ENCODE assay signal across 8 cellular contexts in genomic region chr19:55354698-55355212, GRCh38. TPM values are rescaled to one million over a fixed set of nuclear protein-coding genes. Genes with fewer than 3 reads are reported as not detected.
DNase-seq lines count a peak whose midpoint lies in the region; ATAC-seq, FAIRE-seq and TF ChIP-seq lines count a peak whose summit lies in the region.

A gene with protein sequence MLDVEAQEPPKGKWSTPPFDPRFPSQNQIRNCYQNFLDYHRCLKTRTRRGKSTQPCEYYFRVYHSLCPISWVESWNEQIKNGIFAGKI (minus strand): TSS chr19:55354719. CDS start chr19:55354521, 198 bp downstream.

- H3K4me1 ChIP-seq in HepG2 (ENCODE audit: insufficient read depth, low read length) = peaks cover 19% of the 10 kb centered on the region
- H3K4me1 ChIP-seq in thymus (ENCODE audit: control insufficient read depth, insufficient read depth, low read length) = peaks cover 11% of the 10 kb centered on the region

- H3K79me2 ChIP-seq in HepG2 (ENCODE audit: insufficient read depth, low read length) = no peaks in the 10 kb centered on the region

- no peak for FAIRE-seq in HepG2 (lab: Jason Lieb, UNC)
- FAIRE-seq in GM12892 (lab: Jason Lieb, UNC) = no peak

- no peak for ATAC-seq in HepG2

- no TSS peak for BruUV-seq in HepG2 (replicated peaks; lab: Mats Ljungman, UMichigan)

- 14% methylated on average over 11 of the region's 43 CpGs for WGBS in HepG2 (ENCODE audit: low lambda C conversion rate)
- WGBS in thymus = 3% methylated on average over 43 of the region's 43 CpGs

- peak within 1 kb of the TSS; percentile 88 for H3K4me2 ChIP-seq in HepG2 (ENCODE audit: low read depth, low read length)

- no peak for TF ChIP-seq CTCF in astrocyte of the cerebellum (IDR thresholded peaks at IDR 0.05; ENCODE audit: low read depth, low read length, missing control alignments)
- no peak for TF ChIP-seq CTCF in HepG2 (CRISPR knock-in tag; IDR thresholded peaks at IDR 0.05)
- TF ChIP-seq CTCF in GM20000 (IDR thresholded peaks at IDR 0.05; ENCODE audit: extremely low read depth, missing control alignments) = no peak

- intact Hi-C loops in HepG2 (cut with micrococcal nuclease; ENCODE audit: unreplicated experiment) = no loop called here

- no peak for TF ChIP-seq EP300 in HepG2 (IDR thresholded peaks at IDR 0.05; ENCODE audit: low read depth in 2 of 2, low read length in 2 of 2)
- TF ChIP-seq EP300 in HepG2 (CRISPR knock-in tag; IDR thresholded peaks at IDR 0.05; ENCODE audit: borderline replicate concordance) = no peak

- peak; percentile 32 for DNase-seq in activated T-cell treated with anti-CD3 and anti-CD28 coated beads, Interleukin-2, amount 50 U/mL, for 1 hour
- DNase-seq in activated T-cell treated with anti-CD3 and anti-CD28 coated beads for 4 hours = no peak
- DNase-seq in astrocyte of the cerebellum (ENCODE audit: low read depth) = no peak
- DNase-seq in HepG2 (ENCODE audit: low spot score) = no peak
- no peak for DNase-seq in GM12892 (ENCODE audit: insufficient read length)
- no peak for DNase-seq in DMS79 treated with DMSO at 0.1 percent for 48 hours (lab: John Stamatoyannopoulos, UW)
- DNase-seq in GM20000 (ENCODE audit: low spot score) = no peak

- CTCF ChIA-PET in HepG2 (lab: Yijun Ruan, JAX; ENCODE audit: low intra/inter-chr PET ratio, low total read pairs) = no interaction called here

- H4K20me1 ChIP-seq in HepG2 (ENCODE audit: insufficient read depth, low read length) = 0 out of 2 replicates have a peak, but pooled peaks cover 4% of the 10 kb centered on the region

- POLR2A ChIA-PET in HepG2 (lab: Yijun Ruan, JAX) = no interaction called here

- 0 out of 2 replicates have a peak within 1 kb of the TSS, but pooled peaks have one; percentile 29 for H3K9ac ChIP-seq in HepG2 (ENCODE audit: insufficient read depth, low read depth, low read length)

- in situ Hi-C loops in astrocyte of the cerebellum (cut with HindIII; ENCODE audit: low sequenced_read_pairs) (loop anchor here (5.0 to 10.0 kb wide), 3 partner anchors 38 to 250 kb away; partner anchors contain the start of genes ZNF524 and ZNF865), HepG2 (cut with HindIII; ENCODE audit: extremely low pct_ligation_motif_present, low pct_unique_long_range_greater_than_20kb) (no loop called here)

- peak within 1 kb of the TSS; percentile 43 for H3K4me3 ChIP-seq in astrocyte of the cerebellum (ENCODE audit: low read depth, low read length)
- peak within 1 kb of the TSS; percentile 30 to 74 (median 65) for H3K4me3 ChIP-seq in HepG2 (replicated peaks in 1 of 3; ENCODE audit: insufficient read depth in 1 of 3, low read depth in 2 of 3, low read length in 3 of 3)
- H3K4me3 ChIP-seq in thymus (ENCODE audit: low read length) = peak within 1 kb of the TSS; percentile 51

- H3K27me3 ChIP-seq in HepG2 (ENCODE audit: control insufficient read depth in 1 of 2, insufficient read depth in 2 of 2, low read length in 2 of 2) = peaks cover 10 to 66% of the 10 kb centered on the region in 2 experiments; a peak in 4 of 5 replicates
- H3K27me3 ChIP-seq in thymus (ENCODE audit: control insufficient read depth, insufficient read depth) = peaks cover 46% of the 10 kb centered on the region

- no peaks in the 10 kb centered on the region for H3K36me3 ChIP-seq in HepG2 (replicated peaks in 1 of 2; ENCODE audit: control insufficient read depth in 1 of 2, insufficient read depth in 2 of 2, low read length in 2 of 2)
- no peaks in the 10 kb centered on the region for H3K36me3 ChIP-seq in thymus (ENCODE audit: control insufficient read depth, insufficient read depth)

- H3K27ac ChIP-seq in HepG2 (ENCODE audit: extremely low read length, insufficient read depth, low read length) (no peak within 1 kb of the TSS), thymus (ENCODE audit: low read depth) (no peak within 1 kb of the TSS)

- H3K9me3 ChIP-seq in HepG2 (ENCODE audit: low read length) = no peaks in the 10 kb centered on the region
- peaks cover 1% of the 10 kb centered on the region for H3K9me3 ChIP-seq in thymus (ENCODE audit: control insufficient read depth)

- TF ChIP-seq POLR2A in HepG2 (IDR thresholded peaks at IDR 0.05; ENCODE audit: insufficient read depth in 1 of 2, low read depth in 2 of 2, low read length in 2 of 2) (no peak), GM12892 (IDR thresholded peaks at IDR 0.05; ENCODE audit: low read depth, low read length) (no peak)

- no peak for TF ChIP-seq RAD21 in HepG2 (CRISPR knock-in tag; IDR thresholded peaks at IDR 0.05)

- H2AFZ ChIP-seq in HepG2 (ENCODE audit: low read length) = no peak within 1 kb of the TSS

TF ChIP-seq in HepG2, 621 proteins besides CTCF, POLR2A, EP300 and RAD21:
- TF ChIP-seq ZBTB7A (CRISPR knock-in tag; IDR thresholded peaks at IDR 0.05) (no peak), NFE2L1 (CRISPR knock-in tag; IDR thresholded peaks at IDR 0.05; ENCODE audit: borderline replicate concordance) (no peak), TARDBP (CRISPR knock-in tag; IDR thresholded peaks at IDR 0.05) (no peak), ZUFSP (CRISPR knock-in tag; IDR thresholded peaks at IDR 0.05; ENCODE audit: borderline replicate concordance) (no peak), ATRX (CRISPR knock-in tag; IDR thresholded peaks at IDR 0.05; ENCODE audit: borderline replicate concordance) (no peak), RARA (CRISPR knock-in tag; IDR thresholded peaks at IDR 0.05) (no peak), ZNF768 (CRISPR knock-in tag; IDR thresholded peaks at IDR 0.05) (no peak), ZFP36L2 (CRISPR knock-in tag; IDR thresholded peaks at IDR 0.05) (no peak)

RNA-seq across cellular contexts. Expression of the gene that starts here (rescaled TPM):
- not detected in 2 replicates for total RNA-seq in HepG2 (2016; rRNA removed; fragmentation: Illumina TruSeq; extraction: Trizol)
- not detected in 2 replicates for total RNA-seq in HepG2 (2016; cell fraction: cytosol; rRNA removed; fragmentation: Illumina TruSeq; extraction: Trizol; ENCODE audit: low read depth)
- not detected in 2 replicates for total RNA-seq in HepG2 (2016; cell fraction: insoluble cytoplasmic fraction; rRNA removed; fragmentation: Illumina TruSeq; extraction: Trizol)
- not detected in 2 replicates for total RNA-seq in HepG2 (2016; cell fraction: membrane; rRNA removed; fragmentation: Illumina TruSeq; extraction: Trizol)
- not detected in 2 replicates for total RNA-seq in HepG2 (2016; cell fraction: nucleus; rRNA removed; fragmentation: Illumina TruSeq; extraction: Trizol)
- polyA plus RNA-seq in HepG2 (2011; rRNA removed) (0.16 and 0.21 TPM in 2 replicates), thymus (40.4 TPM)
- polyA plus RNA-seq in HepG2 (2011; cell fraction: cytosol; rRNA removed) = 0.04 and 0.05 TPM in 2 replicates
- 0.43 and 1.4 TPM in 2 replicates for polyA plus RNA-seq in HepG2 (2011; cell fraction: nucleus; rRNA removed)
- polyA plus RNA-seq in HepG2 (2012) = 0.28 TPM in 2 replicates
- polyA plus RNA-seq in HepG2 (2016; cell fraction: cytosol; fragmentation: Illumina TruSeq; extraction: Trizol; ENCODE audit: low read depth) = not detected in 2 replicates
- polyA plus RNA-seq in HepG2 (2016; cell fraction: insoluble cytoplasmic fraction; fragmentation: Illumina TruSeq; extraction: Trizol; ENCODE audit: low read depth) = not detected in 2 replicates
- not detected in 2 replicates for polyA plus RNA-seq in HepG2 (2016; cell fraction: membrane; fragmentation: Illumina TruSeq; extraction: Trizol; ENCODE audit: low read depth)
- polyA plus RNA-seq in HepG2 (2016; cell fraction: nucleus; fragmentation: Illumina TruSeq; extraction: Trizol; ENCODE audit: insufficient read depth, low read depth) = not detected in 2 replicates
- polyA minus RNA-seq in HepG2 (2011; rRNA and poly(A)+ RNA removed; ENCODE audit: low replicate concordance) = 0.16 TPM in 1 of 2 replicates, not detected in the other
- not detected in 2 replicates for polyA minus RNA-seq in HepG2 (2011; cell fraction: cytosol; rRNA and poly(A)+ RNA removed)
- polyA minus RNA-seq in HepG2 (2011; cell fraction: nucleus; rRNA and poly(A)+ RNA removed) = not detected in 2 replicates
- 0.85 TPM for polyA plus RNA-seq in GM12892 (2012; ENCODE audit: missing spikeins)

Comparison
In these comparisons a context has a peak if more than half of its experiments do, and no peak if none do; other contexts are left out.
1. RNA of the gene that starts here (polyA plus RNA-seq): 40.4 TPM in thymus (single experiment); 0.04 to 1.4 TPM in HepG2; every median in the first group is over 10 times any median in the second.
2. Peak in every context shown above with its lines, with median percentiles within 50 percentile points of each other: H3K4me3 ChIP-seq.